In the genomic region with DNA sequence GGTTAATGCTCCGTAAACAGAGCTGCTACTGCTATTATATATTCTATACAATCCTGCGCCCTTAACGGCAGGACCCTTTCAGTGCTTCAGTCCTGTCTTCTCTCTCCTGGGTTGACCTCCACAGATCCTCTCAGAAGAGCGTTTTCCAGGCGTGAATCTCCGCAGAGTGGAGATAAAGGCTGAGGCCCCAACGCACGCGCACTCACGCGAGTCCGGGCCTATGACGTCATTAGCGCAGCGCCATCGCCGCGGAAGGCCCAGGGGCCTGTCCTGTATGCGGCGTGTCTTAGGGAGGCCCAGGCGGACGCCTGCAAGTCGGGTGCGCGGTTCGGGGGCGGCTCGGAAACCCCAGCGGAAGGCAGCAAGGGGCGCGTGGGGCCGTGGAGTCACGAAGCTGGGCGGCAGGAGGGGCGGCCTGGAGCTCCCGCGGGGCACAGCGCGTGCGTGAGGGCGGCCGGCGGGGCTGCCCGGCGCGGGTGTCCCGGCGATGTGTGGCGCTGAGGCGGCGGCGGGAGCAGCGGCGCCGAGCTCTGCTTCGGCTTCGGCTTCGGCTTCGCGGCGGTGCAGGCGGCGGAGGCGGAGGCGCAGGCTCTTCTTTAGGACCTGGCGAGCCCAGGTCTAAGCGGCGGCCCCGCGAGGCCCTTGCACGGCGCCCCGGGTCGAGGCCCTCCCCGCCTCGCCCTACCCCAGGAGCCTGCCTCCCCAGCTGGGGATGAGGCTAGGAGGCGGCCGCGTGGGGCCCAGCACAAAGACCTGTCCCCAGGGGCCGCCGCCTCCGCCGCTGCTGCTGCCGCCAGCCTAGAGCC, we compare ENCODE assay signal across 8 cellular contexts. TPM values are rescaled to one million over a fixed set of nuclear protein-coding genes. Genes with fewer than 3 reads are reported as not detected.
DNase-seq lines count a peak whose midpoint lies in the region; ATAC-seq and TF ChIP-seq lines count a peak whose summit lies in the region.

A gene with protein sequence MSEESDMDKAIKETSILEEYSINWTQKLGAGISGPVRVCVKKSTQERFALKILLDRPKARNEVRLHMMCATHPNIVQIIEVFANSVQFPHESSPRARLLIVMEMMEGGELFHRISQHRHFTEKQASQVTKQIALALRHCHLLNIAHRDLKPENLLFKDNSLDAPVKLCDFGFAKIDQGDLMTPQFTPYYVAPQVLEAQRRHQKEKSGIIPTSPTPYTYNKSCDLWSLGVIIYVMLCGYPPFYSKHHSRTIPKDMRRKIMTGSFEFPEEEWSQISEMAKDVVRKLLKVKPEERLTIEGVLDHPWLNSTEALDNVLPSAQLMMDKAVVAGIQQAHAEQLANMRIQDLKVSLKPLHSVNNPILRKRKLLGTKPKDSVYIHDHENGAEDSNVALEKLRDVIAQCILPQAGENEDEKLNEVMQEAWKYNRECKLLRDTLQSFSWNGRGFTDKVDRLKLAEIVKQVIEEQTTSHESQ (plus strand): TSS at position 479 of the 806 bp plus-strand sequence. CDS start 506 bp downstream, outside the sequence.

- H3K27ac Mint-ChIP-seq in T-helper 1 cell treated with Interleukin-12 subunit alpha and Interleukin-12 subunit beta and Interleukin-4 antibody, amounts not matched to agents 30 μg/mL and 1 μg/mL, for 36 hours = peak within 1 kb of the TSS; percentile 96
- peak within 1 kb of the TSS; percentile 99 for H3K27ac Mint-ChIP-seq in progenitor cell of endocrine pancreas

- no peaks in the 10 kb centered on the region for H3K9me3 Mint-ChIP-seq in T-helper 1 cell treated with Interleukin-12 subunit alpha and Interleukin-12 subunit beta and Interleukin-4 antibody, amounts not matched to agents 30 μg/mL and 1 μg/mL, for 36 hours
- no peaks in the 10 kb centered on the region for H3K9me3 Mint-ChIP-seq in progenitor cell of endocrine pancreas (ENCODE audit: low read depth)

- H3K27ac ChIP-seq in left ventricle myocardium inferior (replicated peaks) (peak within 1 kb of the TSS; percentile 98), upper lobe of right lung (peak within 1 kb of the TSS; percentile 96)

- H3K9me3 ChIP-seq in left ventricle myocardium inferior (replicated peaks) (no peaks in the 10 kb centered on the region), upper lobe of right lung (no peaks in the 10 kb centered on the region)

- H3K4me1 ChIP-seq in left ventricle myocardium inferior = peaks cover 74% of the 10 kb centered on the region
- H3K4me1 ChIP-seq in upper lobe of right lung = peaks cover 37% of the 10 kb centered on the region

- TF ChIP-seq CTCF in left ventricle myocardium inferior (IDR thresholded peaks at IDR 0.05; ENCODE audit: borderline replicate concordance) (no peak), progenitor cell of endocrine pancreas (IDR thresholded peaks at IDR 0.05; ENCODE audit: unreplicated experiment) (no peak), upper lobe of right lung (IDR thresholded peaks at IDR 0.05) (no peak)

- no peaks in the 10 kb centered on the region for H3K27me3 Mint-ChIP-seq in T-helper 1 cell treated with Interleukin-12 subunit alpha and Interleukin-12 subunit beta and Interleukin-4 antibody, amounts not matched to agents 30 μg/mL and 1 μg/mL, for 36 hours (ENCODE audit: low read depth)
- H3K27me3 Mint-ChIP-seq in progenitor cell of endocrine pancreas = no peaks in the 10 kb centered on the region

- peak within 1 kb of the TSS; percentile 96 for H3K4me3 ChIP-seq in left ventricle myocardium inferior
- peak within 1 kb of the TSS; percentile 95 for H3K4me3 ChIP-seq in upper lobe of right lung

- H3K4me3 Mint-ChIP-seq in T-helper 1 cell treated with Interleukin-12 subunit alpha and Interleukin-12 subunit beta and Interleukin-4 antibody, amounts not matched to agents 30 μg/mL and 1 μg/mL, for 36 hours = peak within 1 kb of the TSS; percentile 97
- peak within 1 kb of the TSS; percentile 97 for H3K4me3 Mint-ChIP-seq in progenitor cell of endocrine pancreas (ENCODE audit: low read depth)

- DNase-seq in NCI-H1694 treated with DMSO at 0.1 percent for 48 hours (lab: John Stamatoyannopoulos, UW) (peak; percentile 72), amniotic stem cell (lab: John Stamatoyannopoulos, UW) (peak; percentile 89), left ventricle myocardium inferior (peak; percentile 96), progenitor cell of endocrine pancreas (ENCODE audit: low spot score, unreplicated experiment) (peak; percentile 94), upper lobe of right lung (peak; percentile 97)

- ATAC-seq in GM18498 (IDR thresholded peaks at IDR 0.05; ENCODE audit: unreplicated experiment) = peak; percentile 86
- ATAC-seq in HG02885 (IDR thresholded peaks at IDR 0.05; ENCODE audit: poor library complexity, unreplicated experiment) = peak; percentile 85
- peak; percentile 96 for ATAC-seq in upper lobe of right lung

- H3K4me1 Mint-ChIP-seq in T-helper 1 cell treated with Interleukin-12 subunit alpha and Interleukin-12 subunit beta and Interleukin-4 antibody, amounts not matched to agents 30 μg/mL and 1 μg/mL, for 36 hours (ENCODE audit: low read depth) = peaks cover 32% of the 10 kb centered on the region
- H3K4me1 Mint-ChIP-seq in progenitor cell of endocrine pancreas (ENCODE audit: low read depth) = peaks cover 35% of the 10 kb centered on the region

- H3K36me3 ChIP-seq in left ventricle myocardium inferior = peaks cover 15% of the 10 kb centered on the region
- H3K36me3 ChIP-seq in upper lobe of right lung = peaks cover 18% of the 10 kb centered on the region

- intact Hi-C loops in left ventricle myocardium inferior (cut with micrococcal nuclease) (no loop called here), upper lobe of right lung (cut with DNase I) (no loop called here)

- H3K27me3 ChIP-seq in left ventricle myocardium inferior (ENCODE audit: low read depth) (no peaks in the 10 kb centered on the region), upper lobe of right lung (no peaks in the 10 kb centered on the region)

- H3K36me3 Mint-ChIP-seq in T-helper 1 cell treated with Interleukin-12 subunit alpha and Interleukin-12 subunit beta and Interleukin-4 antibody, amounts not matched to agents 30 μg/mL and 1 μg/mL, for 36 hours (ENCODE audit: low read depth) = peaks cover 32% of the 10 kb centered on the region
- H3K36me3 Mint-ChIP-seq in progenitor cell of endocrine pancreas (ENCODE audit: insufficient read depth) = peaks cover 7% of the 10 kb centered on the region

RNA-seq across cellular contexts. Expression of the gene that starts here (rescaled TPM):
- total RNA-seq in left ventricle myocardium inferior (26.2 TPM), progenitor cell of endocrine pancreas (71.5 and 78.7 TPM in 2 replicates), upper lobe of right lung (48.9 TPM)

Comparison
In these comparisons a context has a peak if more than half of its experiments do, and no peak if none do; other contexts are left out.
1. Peak in every context shown above with its lines: DNase-seq, ATAC-seq, H3K4me3 ChIP-seq and H3K27ac ChIP-seq.